19 cellular contexts compared by ENCODE assay signal in the genomic region with DNA sequence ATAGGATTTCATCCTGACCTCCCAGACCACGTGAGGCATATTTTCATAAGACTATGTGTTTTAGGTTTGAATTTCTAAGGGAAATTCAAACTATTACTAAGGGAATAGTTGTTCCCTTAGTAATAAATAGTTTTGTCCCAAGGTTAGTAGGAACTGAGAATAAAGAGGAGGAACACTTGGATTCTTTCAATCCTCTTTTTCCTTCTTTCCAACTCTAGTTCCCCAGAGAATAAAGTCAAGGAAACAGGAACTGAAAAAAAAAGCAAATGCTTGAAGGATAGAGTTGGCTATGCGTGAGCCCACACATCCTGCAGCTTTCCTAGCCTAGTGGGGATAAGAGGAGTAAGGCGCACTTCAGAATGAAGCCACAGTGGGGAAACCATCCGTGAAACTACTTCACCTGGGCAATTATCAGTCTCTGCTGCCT.
DNase-seq lines count a peak whose midpoint lies in the region; ATAC-seq, FAIRE-seq and TF ChIP-seq lines count a peak whose summit lies in the region.
"Had no signal": no experiment of that assay in that cellular context is flagged by ENCODE, and none has a peak within 500 bp of the region (broad histone marks: within the 10 kb centered on the region; RNA-seq: fewer than 3 reads in every experiment).

No MANE protein-coding gene starts in this region.

- H3K4me3 Mint-ChIP-seq in Caco-2 (ENCODE audit: unreplicated experiment): no peak overlapping the region
- no peak overlapping the region for H3K4me3 Mint-ChIP-seq in stimulated activated effector memory CD8-positive, alpha-beta T cell treated with anti-CD3 and anti-CD28 coated beads, Interleukin-12 subunit alpha, Interleukin-12 subunit beta, amount 100 ng/mL, for 72 hours
- H3K4me3 Mint-ChIP-seq: activated CD8-positive, alpha-beta T cell treated with anti-CD3 and anti-CD28 coated beads for 36 hours had no signal

- H3K27me3 Mint-ChIP-seq in Caco-2 (ENCODE audit: insufficient read depth, unreplicated experiment): no peaks in the 10 kb centered on the region
- H3K27me3 Mint-ChIP-seq: activated CD8-positive, alpha-beta T cell treated with anti-CD3 and anti-CD28 coated beads for 36 hours had no signal

- no peak overlapping the region for H3K27ac ChIP-seq in mesenchymal stem cell (ENCODE audit: low read length, poor library complexity, severe bottlenecking)
- H3K27ac ChIP-seq in upper lobe of left lung: no peak overlapping the region
- H3K27ac ChIP-seq in pancreas: no peak overlapping the region
- H3K27ac ChIP-seq: RWPE1 had no signal

- H3K4me2 ChIP-seq in mesenchymal stem cell (ENCODE audit: low read length, poor library complexity, severe bottlenecking): no peak overlapping the region

- no peak overlapping the region for H2AK5ac ChIP-seq in mesenchymal stem cell (ENCODE audit: low read length, severe bottlenecking)

- POLR2A ChIA-PET in Caco-2 (lab: Charles Lee): no interaction called here

- H3K4me3 ChIP-seq in Caco-2 (ENCODE audit: low read depth, low read length) (no peak overlapping the region), mesenchymal stem cell (ENCODE audit: insufficient read depth in 1 of 2, low read depth in 1 of 2, low read length in 2 of 2) (no peak overlapping the region), upper lobe of left lung (no peak overlapping the region), pancreas (no peak overlapping the region)

- no peak for TF ChIP-seq EP300 in upper lobe of left lung (IDR thresholded peaks at IDR 0.05)

- TF ChIP-seq CTCF in Caco-2 (IDR thresholded peaks at IDR 0.05; ENCODE audit: insufficient read depth in 1 of 2, low read depth in 1 of 2, low read length in 1 of 2, severe bottlenecking in 1 of 2, unreplicated experiment in 1 of 2): no peak
- no peak for TF ChIP-seq CTCF in upper lobe of left lung (IDR thresholded peaks at IDR 0.05)
- no peak for TF ChIP-seq CTCF in pancreas (IDR thresholded peaks at IDR 0.05)

- H4K8ac ChIP-seq in mesenchymal stem cell (ENCODE audit: low read length): no peak overlapping the region

- TF ChIP-seq POLR2A in upper lobe of left lung (IDR thresholded peaks at IDR 0.05): no peak

- H3K4me1 ChIP-seq in Caco-2: peaks cover 21% of the 10 kb centered on the region
- H3K4me1 ChIP-seq in mesenchymal stem cell (ENCODE audit: control insufficient read depth, insufficient read depth, low read depth, low read length): peaks cover 1% of the 10 kb centered on the region
- H3K4me1 ChIP-seq in upper lobe of left lung: peaks cover 4 to 5% (median 4%) of the 10 kb centered on the region in 4 donors
- peaks cover 0 to 5% (median 4%) of the 10 kb centered on the region in 3 donors for H3K4me1 ChIP-seq in pancreas

- no peak for FAIRE-seq in pancreas (lab: Jason Lieb, UNC)
- FAIRE-seq: GM12892, urothelium cell line had no signal

- H2AFZ ChIP-seq in mesenchymal stem cell (ENCODE audit: low read depth, low read length): no peak overlapping the region

- H3K36me3 ChIP-seq in Caco-2 (ENCODE audit: control insufficient read depth, insufficient read depth, low read length): no peaks in the 10 kb centered on the region
- H3K36me3 ChIP-seq in mesenchymal stem cell (ENCODE audit: control insufficient read depth in 1 of 2, insufficient read depth in 2 of 2, low read depth in 1 of 2, low read length in 2 of 2): peaks cover 0 to 4% of the 10 kb centered on the region in 2 experiments
- no peaks in the 10 kb centered on the region for H3K36me3 ChIP-seq in upper lobe of left lung
- no peaks in the 10 kb centered on the region for H3K36me3 ChIP-seq in pancreas

- no peak overlapping the region for H3K4ac ChIP-seq in mesenchymal stem cell (ENCODE audit: low read depth in 1 of 2, low read length in 2 of 2)

- H3K9me3 Mint-ChIP-seq in Caco-2 (ENCODE audit: unreplicated experiment): peaks cover 10% of the 10 kb centered on the region
- H3K9me3 Mint-ChIP-seq in stimulated activated effector memory CD8-positive, alpha-beta T cell treated with anti-CD3 and anti-CD28 coated beads, Interleukin-12 subunit alpha, Interleukin-12 subunit beta, amount 100 ng/mL, for 72 hours: no peaks in the 10 kb centered on the region
- H3K9me3 Mint-ChIP-seq: activated CD8-positive, alpha-beta T cell treated with anti-CD3 and anti-CD28 coated beads for 36 hours had no signal

- peak overlapping the region; percentile 1 for H4K91ac ChIP-seq in mesenchymal stem cell (ENCODE audit: low read length)

- no peak overlapping the region for H2BK15ac ChIP-seq in mesenchymal stem cell (ENCODE audit: low read depth, poor library complexity, severe bottlenecking)

- peak overlapping the region; percentile 25 for H3K27ac Mint-ChIP-seq in Caco-2 (ENCODE audit: unreplicated experiment)
- no peak overlapping the region for H3K27ac Mint-ChIP-seq in stimulated activated effector memory CD8-positive, alpha-beta T cell treated with anti-CD3 and anti-CD28 coated beads, Interleukin-12 subunit alpha, Interleukin-12 subunit beta, amount 100 ng/mL, for 72 hours
- H3K27ac Mint-ChIP-seq: activated CD8-positive, alpha-beta T cell treated with anti-CD3 and anti-CD28 coated beads for 36 hours had no signal

- WGBS in mesenchymal stem cell: 58% methylated on average over 3 of the region's 4 CpGs
- 82% methylated on average over 4 of the region's 4 CpGs for WGBS in upper lobe of left lung, 2 donors
- 77 to 86% methylated on average over 4 of the region's 4 CpGs for WGBS in pancreas, 2 donors

- ATAC-seq in stimulated activated effector memory CD8-positive, alpha-beta T cell treated with anti-CD3 and anti-CD28 coated beads, Interleukin-12 subunit alpha, Interleukin-12 subunit beta, amount 100 ng/mL, for 72 hours: no peak
- ATAC-seq in upper lobe of left lung (ENCODE audit: low FRiP score in 2 of 2) (no peak), pancreas (no peak)
- ATAC-seq: activated CD8-positive, alpha-beta T cell treated with anti-CD3 and anti-CD28 coated beads for 36 hours had no signal

- H2BK120ac ChIP-seq in mesenchymal stem cell (ENCODE audit: low read depth, low read length): no peak overlapping the region

- peak overlapping the region in 1 of 2 experiments; percentile 32 for H2BK12ac ChIP-seq in mesenchymal stem cell (ENCODE audit: low read length in 2 of 2)

- no peak overlapping the region for H3K18ac ChIP-seq in mesenchymal stem cell (ENCODE audit: low read depth in 1 of 2, low read length in 2 of 2)

- intact Hi-C loops in Caco-2 (cut with micrococcal nuclease; ENCODE audit: unreplicated experiment): no loop called here
- intact Hi-C loops in pancreas (cut with DNase I): no loop called here

- H3K36me3 Mint-ChIP-seq in Caco-2 (ENCODE audit: insufficient read depth, unreplicated experiment): peaks cover 6% of the 10 kb centered on the region
- no peaks in the 10 kb centered on the region for H3K36me3 Mint-ChIP-seq in stimulated activated effector memory CD8-positive, alpha-beta T cell treated with anti-CD3 and anti-CD28 coated beads, Interleukin-12 subunit alpha, Interleukin-12 subunit beta, amount 100 ng/mL, for 72 hours

- H3K9ac ChIP-seq in mesenchymal stem cell (ENCODE audit: low read length): peak overlapping the region; percentile 55

- H3K27me3 ChIP-seq in Caco-2 (replicated peaks; ENCODE audit: control insufficient read depth, insufficient read depth, low read length) (no peaks in the 10 kb centered on the region), mesenchymal stem cell (ENCODE audit: control insufficient read depth in 1 of 2, insufficient read depth in 1 of 2, low read length in 2 of 2) (no peaks in the 10 kb centered on the region), upper lobe of left lung (no peaks in the 10 kb centered on the region), pancreas (no peaks in the 10 kb centered on the region)

- no TSS peak for BruUV-seq in Caco-2 (replicated peaks; lab: Mats Ljungman, UMichigan)

- CTCF ChIA-PET in Caco-2 (lab: Charles Lee): interaction anchor here (0.6 kb wide), 1 partner anchor 66 kb away, joined by 4 read pairs; no protein-coding TSS in a partner anchor

- H3K79me1 ChIP-seq in mesenchymal stem cell (replicated peaks; ENCODE audit: low read length, poor library complexity, severe bottlenecking): no peaks in the 10 kb centered on the region

- H2BK5ac ChIP-seq in mesenchymal stem cell (ENCODE audit: low read depth, low read length, poor library complexity, severe bottlenecking): no peak overlapping the region

- H3K4me1 Mint-ChIP-seq in Caco-2 (ENCODE audit: low read depth, unreplicated experiment): peaks cover 12% of the 10 kb centered on the region
- peaks cover 18% of the 10 kb centered on the region for H3K4me1 Mint-ChIP-seq in stimulated activated effector memory CD8-positive, alpha-beta T cell treated with anti-CD3 and anti-CD28 coated beads, Interleukin-12 subunit alpha, Interleukin-12 subunit beta, amount 100 ng/mL, for 72 hours

- DNase-seq in Caco-2: no peak
- DNase-seq in LHCN-M2 (ENCODE audit: low read depth): peak; percentile 90
- DNase-seq in dermis blood vessel endothelial cell: peak; percentile 49
- DNase-seq in mesenchymal stem cell: peak; percentile 53
- DNase-seq in stimulated activated effector memory CD8-positive, alpha-beta T cell treated with anti-CD3 and anti-CD28 coated beads, Interleukin-12 subunit alpha, Interleukin-12 subunit beta, amount 100 ng/mL, for 72 hours (ENCODE audit: low spot score in 2 of 2): no peak
- no peak for DNase-seq in upper lobe of left lung
- no peak for DNase-seq in pancreas
- no peak for DNase-seq in OCI-M2 (lab: John Stamatoyannopoulos, UW; ENCODE audit: unreplicated experiment)
- DNase-seq: activated CD8-positive, alpha-beta T cell treated with anti-CD3 and anti-CD28 coated beads for 36 hours; aorta; C1 segment of cervical spinal cord; foreskin melanocyte; kidney glomerular epithelial cell; NCI-H1092; NCI-H524 treated with DMSO at 0.1 percent for 48 hours; stimulated activated CD4-positive, alpha-beta T cell treated with anti-CD3 and anti-CD28 coated beads, Interleukin-4, amount 100 ng/mL, for 1 hour had no signal

- no peak overlapping the region for H3K14ac ChIP-seq in mesenchymal stem cell (ENCODE audit: low read length in 2 of 2)

- no peak overlapping the region for H3K23ac ChIP-seq in mesenchymal stem cell (ENCODE audit: low read length in 2 of 2)

- H3K9me3 ChIP-seq in Caco-2 (no peaks in the 10 kb centered on the region), mesenchymal stem cell (ENCODE audit: control insufficient read depth, low read length) (no peaks in the 10 kb centered on the region), upper lobe of left lung (no peaks in the 10 kb centered on the region), pancreas (no peaks in the 10 kb centered on the region)

Comparison
In these comparisons a context has a peak if more than half of its experiments do, and no peak if none do; other contexts are left out.
1. DNase-seq: peak in LHCN-M2 (single experiment), dermis blood vessel endothelial cell (single experiment) and mesenchymal stem cell (single experiment); none in Caco-2 (0 of 2), stimulated activated effector memory CD8-positive, alpha-beta T cell treated with anti-CD3 and anti-CD28 coated beads, Interleukin-12 subunit alpha, Interleukin-12 subunit beta, amount 100 ng/mL, for 72 hours (0 of 2), upper lobe of left lung (0 of 2), pancreas (0 of 6) and OCI-M2 (single experiment).